ENCODE assay signal across 8 cellular contexts in the genomic region with DNA sequence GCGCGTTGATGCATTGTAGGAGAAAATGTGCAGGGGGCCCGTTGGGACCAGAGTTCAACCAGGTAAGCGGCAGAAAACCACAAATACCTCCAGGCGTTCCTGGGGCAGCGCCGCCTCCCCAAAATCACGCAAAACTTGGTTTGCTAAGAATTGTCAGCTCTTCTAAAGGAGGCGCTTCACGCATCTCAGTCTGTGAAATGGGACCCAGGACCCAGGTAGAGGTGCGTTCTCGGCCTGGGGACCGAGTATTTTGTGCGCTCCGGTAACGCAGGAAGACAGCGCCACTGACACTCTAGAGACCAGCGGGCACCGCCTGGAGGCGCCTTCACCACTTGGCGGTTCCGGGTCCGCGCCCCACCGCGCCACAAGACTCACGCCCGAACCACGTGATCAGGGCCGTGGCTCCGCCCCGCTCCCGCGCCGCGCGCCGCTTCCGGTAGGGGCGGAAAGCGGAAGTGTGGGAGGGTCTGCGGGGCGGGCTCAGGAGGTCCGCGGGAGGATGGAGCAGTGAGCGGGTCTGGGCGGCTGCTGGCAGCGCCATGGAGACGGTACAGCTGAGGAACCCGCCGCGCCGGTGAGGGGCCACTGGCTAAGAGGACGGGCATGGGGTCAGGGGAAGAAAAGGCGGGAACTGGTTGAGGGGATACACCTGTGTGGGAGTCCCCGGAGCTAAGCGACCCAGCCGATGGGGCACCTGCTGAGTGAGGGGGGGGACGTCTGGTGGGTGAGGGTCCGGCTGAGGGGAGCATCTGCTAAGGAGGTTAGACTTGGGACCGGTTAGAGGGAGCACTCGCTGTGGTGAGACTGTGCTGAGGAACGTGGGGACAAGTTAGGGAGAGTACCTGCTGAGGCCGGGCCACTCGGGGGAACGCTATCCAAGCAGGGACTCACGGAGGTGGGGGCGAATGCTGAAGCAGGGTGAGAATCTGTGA.
DNase-seq lines count a peak whose midpoint lies in the region; ATAC-seq and TF ChIP-seq lines count a peak whose summit lies in the region.

Gene STK4 (plus strand): TSS at position 483 of the 932 bp plus-strand sequence. CDS start 57 bp downstream, at position 540.

- peak within 1 kb of the TSS; percentile 72 for H3K4me3 ChIP-seq in AG09309 (ENCODE audit: control insufficient read depth, low read depth, low read length)

- in situ Hi-C loops in GM18951 (cut with MboI; ENCODE audit: low sequenced_read_pairs, unreplicated experiment), result no loop called here

- TF ChIP-seq CTCF in AG09309 (IDR thresholded peaks at IDR 0.05; ENCODE audit: control insufficient read depth, insufficient read depth, low read depth, low read length, missing control alignments), result peak; percentile 48

- peak; percentile 61 for ATAC-seq in HG03196 (IDR thresholded peaks at IDR 0.05; ENCODE audit: unreplicated experiment)

- DNase-seq in AG09309 (ENCODE audit: low read depth) (peak; percentile 35), NCI-H345 (lab: John Stamatoyannopoulos, UW) (peak; percentile 98), iris pigment epithelial cell (ENCODE audit: low read depth) (peak; percentile 89)
- DNase-seq in activated CD4-positive, CD25-positive, alpha-beta regulatory T cell (lab: John Stamatoyannopoulos, UW), result peak; percentile 85 to 95 (median 90)
- DNase-seq in central memory CD4-positive, alpha-beta T cell, result peak; percentile 95
- DNase-seq in stimulated activated CD4-positive, alpha-beta T cell treated with anti-CD3 and anti-CD28 coated beads, Interleukin-12 subunit alpha, Interleukin-12 subunit beta, amount 100 ng/mL, for 48 hours (ENCODE audit: low read depth in 2 of 3, low spot score in 1 of 3), result peak; percentile 90 to 92 (median 92)

- peak; percentile 85 for TF ChIP-seq POLR2A in GM18951 (IDR thresholded peaks at IDR 0.05; ENCODE audit: extremely low read depth, insufficient read depth, insufficient read length)

Comparison
In these comparisons a context has a peak if more than half of its experiments do, and no peak if none do; other contexts are left out.
1. Peak in every context shown above with its lines: DNase-seq, ATAC-seq and H3K4me3 ChIP-seq.
2. DNase-seq: peak in every context shown above with its lines; median percentile 98 in NCI-H345; 95 in central memory CD4-positive, alpha-beta T cell; 92 in stimulated activated CD4-positive, alpha-beta T cell treated with anti-CD3 and anti-CD28 coated beads, Interleukin-12 subunit alpha, Interleukin-12 subunit beta, amount 100 ng/mL, for 48 hours; 90 in activated CD4-positive, CD25-positive, alpha-beta regulatory T cell; 89 in iris pigment epithelial cell; 35 in AG09309.